Comparison of ENCODE assay signal across 27 cellular contexts in the genomic region with DNA sequence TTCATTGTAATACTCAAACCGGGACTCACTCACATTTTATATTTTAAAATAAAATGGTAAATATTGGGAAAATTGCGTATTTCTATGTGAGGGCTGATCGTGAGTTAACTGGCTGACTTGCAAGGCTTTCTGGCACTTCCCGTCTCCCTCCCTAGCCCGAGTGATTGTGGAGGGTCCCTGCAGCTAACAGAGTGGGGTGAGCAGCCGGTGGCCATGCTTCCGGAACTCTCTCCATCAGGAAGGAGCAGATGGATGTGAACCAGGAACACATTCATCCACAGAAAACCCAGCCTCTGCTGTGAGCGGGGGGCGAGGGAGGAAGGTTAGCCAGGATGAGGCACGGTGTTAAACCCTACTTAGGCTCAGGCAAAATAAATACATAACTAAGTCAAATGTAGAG.
"Had no signal": no experiment of that assay in that cellular context is flagged by ENCODE, and none has a peak within 500 bp of the region (broad histone marks: within the 10 kb centered on the region; RNA-seq: fewer than 3 reads in every experiment).

No MANE protein-coding gene starts in this region.

- H3K4me3 Mint-ChIP-seq: activated CD4-positive, alpha-beta T cell treated with anti-CD3 and anti-CD28 coated beads, Interleukin-2, amount 10 ng/mL, durations not matched to agents 24 days and 14 days; activated CD8-positive, alpha-beta T cell treated with anti-CD3 and anti-CD28 coated beads for 36 hours; activated naive CD4-positive, alpha-beta T cell treated with anti-CD3 and anti-CD28 coated beads, Interleukin-2, amount 50 U/mL, for 24 hours; activated naive CD8-positive, alpha-beta T cell treated with anti-CD3 and anti-CD28 coated beads, Interleukin-2, amount 10 ng/mL, durations not matched to agents 7 days and 5 days; activated T-cell treated with anti-CD3 and anti-CD28 coated beads, Interleukin-2, amount 50 U/mL, for 24 hours had no signal

- H3K9me3 Mint-ChIP-seq: activated CD4-positive, alpha-beta T cell treated with anti-CD3 and anti-CD28 coated beads, Interleukin-2, amount 10 ng/mL, durations not matched to agents 24 days and 14 days; activated CD8-positive, alpha-beta T cell treated with anti-CD3 and anti-CD28 coated beads for 36 hours; activated naive CD4-positive, alpha-beta T cell treated with anti-CD3 and anti-CD28 coated beads, Interleukin-2, amount 50 U/mL, for 24 hours; activated naive CD8-positive, alpha-beta T cell treated with anti-CD3 and anti-CD28 coated beads, Interleukin-2, amount 10 ng/mL, durations not matched to agents 7 days and 5 days; activated T-cell treated with anti-CD3 and anti-CD28 coated beads, Interleukin-2, amount 50 U/mL, for 24 hours; activated T-helper 2 cell treated with anti-CD3 and anti-CD28 coated beads, Interferon-gamma antibody, Interleukin-2, Interleukin-4, amounts not matched to agents 10 μg/mL and 5 μg/mL and 100 μg/mL, durations not matched to agents 14 hours and 24 hours and 36 hours had no signal

- H3K9me3 ChIP-seq: ascending aorta, SJCRH30 had no signal

- H3K4me1 Mint-ChIP-seq: activated CD4-positive, alpha-beta T cell treated with anti-CD3 and anti-CD28 coated beads, Interleukin-2, amount 10 ng/mL, durations not matched to agents 24 days and 14 days; activated naive CD4-positive, alpha-beta T cell treated with anti-CD3 and anti-CD28 coated beads, Interleukin-2, amount 50 U/mL, for 24 hours; activated naive CD8-positive, alpha-beta T cell treated with anti-CD3 and anti-CD28 coated beads, Interleukin-2, amount 10 ng/mL, durations not matched to agents 7 days and 5 days had no signal

- H3K36me3 ChIP-seq: SJCRH30 had no signal

- H3K4me3 ChIP-seq: ascending aorta, SJCRH30, SK-N-MC had no signal

- H3K27me3 ChIP-seq: ascending aorta had no signal

- DNase-seq: activated CD4-positive, alpha-beta T cell treated with anti-CD3 and anti-CD28 coated beads, Interleukin-2, amount 10 ng/mL, durations not matched to agents 24 days and 14 days; activated CD4-positive, alpha-beta T cell treated with anti-CD3 and anti-CD28 coated beads, Interleukin-2, amount 50 U/mL, for 4 hours; activated CD8-positive, alpha-beta T cell treated with anti-CD3 and anti-CD28 coated beads for 36 hours; activated gamma-delta T cell; activated naive CD4-positive, alpha-beta T cell treated with Interleukin-2 at 50 U/mL for 16 hours; activated naive CD8-positive, alpha-beta T cell treated with anti-CD3 and anti-CD28 coated beads, Interleukin-2, amount 10 ng/mL, durations not matched to agents 7 days and 5 days; activated T-cell treated with anti-CD3 and anti-CD28 coated beads, Interleukin-2, amount 50 U/mL, for 24 hours; amygdala; Karpas-422; NCI-H1105; NCI-H1417 treated with DMSO at 0.1 percent for 48 hours; NCI-H187 treated with DMSO at 0.1 percent for 48 hours; NCI-H2081; NCI-H2171 treated with DMSO at 0.1 percent for 48 hours; NCI-H2227 treated with DMSO at 0.1 percent for 48 hours; NCI-H446; NCI-H510A treated with DMSO at 0.1 percent for 48 hours; NCI-H526 treated with DMSO at 0.1 percent for 48 hours; NCI-H774; SHP77; SJCRH30; T1000 had no signal

- ATAC-seq: activated CD8-positive, alpha-beta T cell treated with anti-CD3 and anti-CD28 coated beads for 36 hours; Panc1 had no signal

- H3K36me3 Mint-ChIP-seq: activated naive CD4-positive, alpha-beta T cell treated with anti-CD3 and anti-CD28 coated beads, Interleukin-2, amount 50 U/mL, for 24 hours; activated naive CD8-positive, alpha-beta T cell treated with anti-CD3 and anti-CD28 coated beads, Interleukin-2, amount 10 ng/mL, durations not matched to agents 7 days and 5 days had no signal

- H3K27ac Mint-ChIP-seq: activated CD4-positive, alpha-beta T cell treated with anti-CD3 and anti-CD28 coated beads, Interleukin-2, amount 10 ng/mL, durations not matched to agents 24 days and 14 days; activated CD8-positive, alpha-beta T cell treated with anti-CD3 and anti-CD28 coated beads for 36 hours; activated naive CD4-positive, alpha-beta T cell treated with anti-CD3 and anti-CD28 coated beads, Interleukin-2, amount 50 U/mL, for 24 hours; activated naive CD8-positive, alpha-beta T cell treated with anti-CD3 and anti-CD28 coated beads, Interleukin-2, amount 10 ng/mL, durations not matched to agents 7 days and 5 days; activated T-cell treated with anti-CD3 and anti-CD28 coated beads, Interleukin-2, amount 50 U/mL, for 24 hours; activated T-helper 2 cell treated with anti-CD3 and anti-CD28 coated beads, Interferon-gamma antibody, Interleukin-2, Interleukin-4, amounts not matched to agents 10 μg/mL and 5 μg/mL and 100 μg/mL, durations not matched to agents 14 hours and 24 hours and 36 hours had no signal

- H3K27ac ChIP-seq: ascending aorta, SJCRH30, SK-N-MC had no signal

- H3K4me1 ChIP-seq: ascending aorta, SJCRH30 had no signal
